ENCODE assay signal across 8 cellular contexts in genomic region chr21:46457801-46458314, GRCh38. TPM values are rescaled to one million over a fixed set of nuclear protein-coding genes. Genes with fewer than 3 reads are reported as not detected.
A peak's percentile ranks its signal among the peaks of the same experiment; 100 is the strongest.
DNase-seq lines count a peak whose midpoint lies in the region; ATAC-seq and TF ChIP-seq lines count a peak whose summit lies in the region.

No MANE protein-coding gene starts in this region.

- H4K20me1 ChIP-seq in KMS-11 (ENCODE audit: insufficient read depth), result no peaks in the 10 kb centered on the region

- no peak for TF ChIP-seq CTCF in KMS-11 (conservative IDR thresholded peaks at IDR 0.05; ENCODE audit: low read depth, low read length)
- TF ChIP-seq CTCF in esophagus squamous epithelium (IDR thresholded peaks at IDR 0.05), result no peak

- peak; percentile 23 for ATAC-seq in GM21825 (IDR thresholded peaks at IDR 0.05; ENCODE audit: unreplicated experiment)
- ATAC-seq in naive thymus-derived CD4-positive, alpha-beta T cell, result no peak

- no peaks in the 10 kb centered on the region for H3K27me3 ChIP-seq in KMS-11 (ENCODE audit: insufficient read depth, low read depth)
- H3K27me3 ChIP-seq in esophagus squamous epithelium, result no peaks in the 10 kb centered on the region
- no peaks in the 10 kb centered on the region for H3K27me3 ChIP-seq in naive thymus-derived CD4-positive, alpha-beta T cell (ENCODE audit: control insufficient read depth in 2 of 2, insufficient read depth in 2 of 2, low read length in 2 of 2)

- H3K9ac ChIP-seq in KMS-11, result peak overlapping the region; percentile 97

- H3K36me3 ChIP-seq in KMS-11 (ENCODE audit: insufficient read depth) (no peaks in the 10 kb centered on the region), esophagus squamous epithelium (no peaks in the 10 kb centered on the region), urinary bladder (ENCODE audit: insufficient read depth) (no peaks in the 10 kb centered on the region)
- peaks cover 0 to 9% (median 0%) of the 10 kb centered on the region in 3 experiments for H3K36me3 ChIP-seq in naive thymus-derived CD4-positive, alpha-beta T cell (ENCODE audit: control insufficient read depth in 2 of 3, insufficient read depth in 3 of 3, low read length in 3 of 3)

- DNase-seq in NCI-H2196 (lab: John Stamatoyannopoulos, UW; ENCODE audit: unreplicated experiment) (peak; percentile 39), NCI-H2196 treated with DMSO at 0.1 percent for 48 hours (lab: John Stamatoyannopoulos, UW; ENCODE audit: unreplicated experiment) (no peak), esophagus squamous epithelium (lab: John Stamatoyannopoulos, UW) (no peak)
- peak; percentile 30 for DNase-seq in activated CD4-positive, alpha-beta T cell treated with anti-CD3 and anti-CD28 coated beads, Interleukin-2, amount 10 ng/mL, durations not matched to agents 7 days and 5 days
- peak in 5 of 9 donors; percentile 17 to 22 (median 19) for DNase-seq in naive thymus-derived CD4-positive, alpha-beta T cell

- POLR2A ChIA-PET in activated CD4-positive, alpha-beta T cell treated with anti-CD3 and anti-CD28 coated beads, Interleukin-2, amount 10 ng/mL, durations not matched to agents 7 days and 5 days (lab: Charles Lee), result interaction anchor here (0.6 kb wide), 1 partner anchor 77 kb away, joined by 3 read pairs; no protein-coding TSS in a partner anchor
- POLR2A ChIA-PET in naive thymus-derived CD4-positive, alpha-beta T cell (lab: Charles Lee), result interaction anchor here (1.0 to 2.2 kb wide), 8 partner anchors 32 to 179 kb away, joined by 3 to 6 read pairs (median 4); partner anchors contain the start of gene PRMT2

- H3K27ac ChIP-seq in KMS-11 (peak overlapping the region; percentile 95), esophagus squamous epithelium (peak overlapping the region; percentile 95 to 98 (median 96)), urinary bladder (ENCODE audit: low read depth) (peak overlapping the region; percentile 11)
- H3K27ac ChIP-seq in naive thymus-derived CD4-positive, alpha-beta T cell (ENCODE audit: low read depth, low read length), result peak overlapping the region; percentile 94

- H3K4me1 Mint-ChIP-seq in activated CD4-positive, alpha-beta T cell treated with anti-CD3 and anti-CD28 coated beads, Interleukin-2, amount 10 ng/mL, durations not matched to agents 7 days and 5 days, result peaks cover 45% of the 10 kb centered on the region
- peaks cover 25 to 58% (median 42%) of the 10 kb centered on the region in 7 donors for H3K4me1 Mint-ChIP-seq in naive thymus-derived CD4-positive, alpha-beta T cell

- H3K4me3 Mint-ChIP-seq in activated CD4-positive, alpha-beta T cell treated with anti-CD3 and anti-CD28 coated beads, Interleukin-2, amount 10 ng/mL, durations not matched to agents 7 days and 5 days, result peak overlapping the region; percentile 79
- H3K4me3 Mint-ChIP-seq in naive thymus-derived CD4-positive, alpha-beta T cell, result peak overlapping the region; percentile 79 to 94 (median 90)

- H3K9me3 Mint-ChIP-seq in activated CD4-positive, alpha-beta T cell treated with anti-CD3 and anti-CD28 coated beads, Interleukin-2, amount 10 ng/mL, durations not matched to agents 7 days and 5 days, result no peaks in the 10 kb centered on the region
- no peaks in the 10 kb centered on the region for H3K9me3 Mint-ChIP-seq in naive thymus-derived CD4-positive, alpha-beta T cell

- TF ChIP-seq POLR2A in esophagus squamous epithelium (IDR thresholded peaks at IDR 0.05), result no peak

- no peaks in the 10 kb centered on the region for H3K27me3 Mint-ChIP-seq in activated CD4-positive, alpha-beta T cell treated with anti-CD3 and anti-CD28 coated beads, Interleukin-2, amount 10 ng/mL, durations not matched to agents 7 days and 5 days
- H3K27me3 Mint-ChIP-seq in naive thymus-derived CD4-positive, alpha-beta T cell, result no peaks in the 10 kb centered on the region

- peaks cover 33% of the 10 kb centered on the region for H3K79me2 ChIP-seq in KMS-11 (ENCODE audit: insufficient read depth, low read depth)

- H3K4me1 ChIP-seq in KMS-11 (ENCODE audit: low read depth, poor library complexity, severe bottlenecking) (peaks cover 14% of the 10 kb centered on the region), esophagus squamous epithelium (peaks cover 18 to 74% (median 36%) of the 10 kb centered on the region in 3 donors), urinary bladder (ENCODE audit: insufficient read depth) (no peaks in the 10 kb centered on the region)
- peaks cover 4 to 17% of the 10 kb centered on the region in 2 donors for H3K4me1 ChIP-seq in naive thymus-derived CD4-positive, alpha-beta T cell (ENCODE audit: control insufficient read depth in 2 of 2, insufficient read depth in 2 of 2, low read length in 2 of 2)

- H3K27ac Mint-ChIP-seq in activated CD4-positive, alpha-beta T cell treated with anti-CD3 and anti-CD28 coated beads, Interleukin-2, amount 10 ng/mL, durations not matched to agents 7 days and 5 days, result peak overlapping the region; percentile 90
- H3K27ac Mint-ChIP-seq in naive thymus-derived CD4-positive, alpha-beta T cell, result peak overlapping the region; percentile 72 to 97 (median 85)

- H3K4me3 ChIP-seq in KMS-11 (IDR thresholded peaks at IDR 0.05; ENCODE audit: insufficient read depth, low read depth, low read length) (no peak overlapping the region), esophagus squamous epithelium (peak overlapping the region; percentile 69 to 100 (median 96)), urinary bladder (ENCODE audit: low read depth, low read length) (peak overlapping the region; percentile 94)
- H3K4me3 ChIP-seq in naive thymus-derived CD4-positive, alpha-beta T cell (ENCODE audit: low read length), result peak overlapping the region; percentile 81

- intact Hi-C loops in esophagus squamous epithelium (cut with DNase I), result no loop called here
- intact Hi-C loops in naive thymus-derived CD4-positive, alpha-beta T cell (cut with micrococcal nuclease), result loop anchor here (1.0 to 5.0 kb wide), 11 partner anchors 34 to 486 kb away; partner anchors contain the start of genes LSS (in 2 of the 2), PCNT (in 2 of the 2), YBEY (in 2 of the 2) and C21orf58 (in 1 of the 2)

- peak overlapping the region; percentile 90 for H2AFZ ChIP-seq in KMS-11 (ENCODE audit: low read depth)

- CTCF ChIA-PET in activated CD4-positive, alpha-beta T cell treated with anti-CD3 and anti-CD28 coated beads, Interleukin-2, amount 10 ng/mL, durations not matched to agents 7 days and 5 days (lab: Charles Lee), result interaction anchor here (0.6 to 2.9 kb wide), 4 partner anchors 10 to 102 kb away, joined by 3 to 7 read pairs (median 4); no protein-coding TSS in a partner anchor
- CTCF ChIA-PET in naive thymus-derived CD4-positive, alpha-beta T cell (lab: Charles Lee), result no interaction called here

- H3K36me3 Mint-ChIP-seq in activated CD4-positive, alpha-beta T cell treated with anti-CD3 and anti-CD28 coated beads, Interleukin-2, amount 10 ng/mL, durations not matched to agents 7 days and 5 days (ENCODE audit: low read depth), result peaks cover 36% of the 10 kb centered on the region
- peaks cover 0 to 14% (median 3%) of the 10 kb centered on the region in 5 donors for H3K36me3 Mint-ChIP-seq in naive thymus-derived CD4-positive, alpha-beta T cell

- 2% methylated on average over 4 to 22 of the region's 30 CpGs for WGBS in esophagus squamous epithelium, 2 donors
- under 1% methylated on average over 30 of the region's 30 CpGs for WGBS in urinary bladder

- H3K4me2 ChIP-seq in KMS-11, result peak overlapping the region; percentile 93

- H3K9me3 ChIP-seq in esophagus squamous epithelium, result no peaks in the 10 kb centered on the region
- no peaks in the 10 kb centered on the region for H3K9me3 ChIP-seq in naive thymus-derived CD4-positive, alpha-beta T cell (ENCODE audit: control insufficient read depth in 2 of 3, low read length in 3 of 3)

RNA-seq across cellular contexts. Expression of gene DIP2A, which starts 0.8 kb away (rescaled TPM):
- 10 to 100 TPM; 57.6 to 62.1 TPM for total RNA-seq in activated CD4-positive, alpha-beta T cell treated with anti-CD3 and anti-CD28 coated beads, Interleukin-2, amount 10 ng/mL, durations not matched to agents 7 days and 5 days
- total RNA-seq in esophagus squamous epithelium (10 to 100 TPM; 16.7 to 40.3 (median 33.0) TPM), urinary bladder (44.8 TPM)
- total RNA-seq in naive thymus-derived CD4-positive, alpha-beta T cell, result 100 to 1,000 TPM in 4 of 5 experiments, 10 to 100 TPM in 1; 54.7 to 118 (median 108) TPM
- polyA plus RNA-seq in naive thymus-derived CD4-positive, alpha-beta T cell, result 10 to 100 TPM; 16.9 to 22.9 TPM
- 18.2 TPM for polyA plus RNA-seq in urinary bladder

Comparison
In these comparisons a context has a peak if more than half of its experiments do, and no peak if none do; other contexts are left out.
1. DNase-seq: peak in NCI-H2196 (single experiment), activated CD4-positive, alpha-beta T cell treated with anti-CD3 and anti-CD28 coated beads, Interleukin-2, amount 10 ng/mL, durations not matched to agents 7 days and 5 days (single experiment) and naive thymus-derived CD4-positive, alpha-beta T cell (5 of 9); none in NCI-H2196 treated with DMSO at 0.1 percent for 48 hours (single experiment) and esophagus squamous epithelium (single experiment).
2. H3K27ac ChIP-seq: peak in every context shown above with its lines; median percentile 96 in esophagus squamous epithelium; 95 in KMS-11; 94 in naive thymus-derived CD4-positive, alpha-beta T cell; 11 in urinary bladder.